8 cellular contexts compared by ENCODE assay signal in genomic region chr6:125154184-125155135, GRCh38. TPM values are rescaled to one million over a fixed set of nuclear protein-coding genes. Genes with fewer than 3 reads are reported as not detected.
DNase-seq lines count a peak whose midpoint lies in the region; TF ChIP-seq lines count a peak whose summit lies in the region.

No MANE protein-coding gene starts in this region.

- no peaks in the 10 kb centered on the region for H3K79me2 ChIP-seq in smooth muscle cell (ENCODE audit: low read depth)

- H3K36me3 ChIP-seq in smooth muscle cell (ENCODE audit: low read depth), result no peaks in the 10 kb centered on the region

- no peaks in the 10 kb centered on the region for H3K4me1 ChIP-seq in smooth muscle cell (ENCODE audit: low read depth)

- H3K27ac ChIP-seq in smooth muscle cell (ENCODE audit: low read depth), result peak overlapping the region; percentile 43

- H3K9ac ChIP-seq in smooth muscle cell (ENCODE audit: low read depth), result peak overlapping the region; percentile 47

- 4% methylated on average over 64 of the region's 64 CpGs for WGBS in smooth muscle cell (ENCODE audit: low lambda C conversion rate)

- H3K27me3 ChIP-seq in smooth muscle cell (ENCODE audit: low read depth), result peaks cover 4% of the 10 kb centered on the region

- H3K27me3 Mint-ChIP-seq in brain, result peaks cover 81% of the 10 kb centered on the region

- H3K27ac Mint-ChIP-seq in brain, result peak overlapping the region in 3 of 5 experiments; percentile 66 to 76 (median 70)

- peak in 1 of 2 experiments; percentile 55 for TF ChIP-seq CTCF in brain (conservative IDR thresholded peaks at IDR 0.05)
- peak; percentile 46 for TF ChIP-seq CTCF in smooth muscle cell (IDR thresholded peaks at IDR 0.05; ENCODE audit: borderline replicate concordance, insufficient read depth, poor library complexity, severe bottlenecking)

- H3F3A ChIP-seq in smooth muscle cell (ENCODE audit: low read depth), result no peaks in the 10 kb centered on the region

- peak overlapping the region; percentile 92 for H2AFZ ChIP-seq in smooth muscle cell (ENCODE audit: low read depth)

- peaks cover 4% of the 10 kb centered on the region for H3K4me1 Mint-ChIP-seq in brain

- peak overlapping the region; percentile 85 to 94 (median 88) for H3K4me3 Mint-ChIP-seq in brain

- peaks cover 0 to 2% (median 0%) of the 10 kb centered on the region in 5 experiments for H3K9me3 Mint-ChIP-seq in brain

- no peaks in the 10 kb centered on the region for H4K20me1 ChIP-seq in smooth muscle cell (ENCODE audit: low read depth)

- peak overlapping the region; percentile 67 for H3K4me3 ChIP-seq in smooth muscle cell

- DNase-seq in activated naive CD4-positive, alpha-beta T cell treated with Interleukin-2 at 50 U/mL for 16 hours, result peak; percentile 13
- DNase-seq in activated naive CD4-positive, alpha-beta T cell (lab: John Stamatoyannopoulos, UW), result no peak
- DNase-seq in NCI-H82 treated with DMSO at 0.1 percent for 48 hours (lab: John Stamatoyannopoulos, UW; ENCODE audit: unreplicated experiment) (peak; percentile 46), iPS-NIHi11 (ENCODE audit: low spot score) (peak; percentile 75), smooth muscle cell (lab: John Stamatoyannopoulos, UW; ENCODE audit: unreplicated experiment) (no peak), mesenteric fat pad (ENCODE audit: low spot score) (no peak), middle frontal gyrus (ENCODE audit: extremely low spot score, low spot score) (no peak)

- no peaks in the 10 kb centered on the region for H3K9me3 ChIP-seq in smooth muscle cell (replicated peaks; ENCODE audit: low read depth)

- peak overlapping the region; percentile 96 for H3K4me2 ChIP-seq in smooth muscle cell

- peaks cover 3% of the 10 kb centered on the region for H3K36me3 Mint-ChIP-seq in brain

RNA-seq across cellular contexts. Expression of gene TPD52L1, which starts 0.9 kb away (rescaled TPM):
- polyA plus RNA-seq in brain (ENCODE audit: insufficient read depth, low read depth, low replicate concordance) (33.9 TPM), smooth muscle cell (15.3 and 38.5 TPM in 2 replicates)
- total RNA-seq in smooth muscle cell (44.5 and 65.8 TPM in 2 replicates), mesenteric fat pad (24.6 TPM)

Comparison
In these comparisons a context has a peak if more than half of its experiments do, and no peak if none do; other contexts are left out.
1. DNase-seq: peak in activated naive CD4-positive, alpha-beta T cell treated with Interleukin-2 at 50 U/mL for 16 hours (single experiment), NCI-H82 treated with DMSO at 0.1 percent for 48 hours (single experiment) and iPS-NIHi11 (single experiment); none in activated naive CD4-positive, alpha-beta T cell (0 of 4), smooth muscle cell (single experiment), mesenteric fat pad (single experiment) and middle frontal gyrus (single experiment).